Comparison of ENCODE assay signal across 8 cellular contexts in genomic region chr12:95943231-95943842, GRCh38. TPM values are rescaled to one million over a fixed set of nuclear protein-coding genes. Genes with fewer than 3 reads are reported as not detected.
A peak's percentile ranks its signal among the peaks of the same experiment; 100 is the strongest.
DNase-seq lines count a peak whose midpoint lies in the region; ATAC-seq and TF ChIP-seq lines count a peak whose summit lies in the region.

AMDHD1 (plus strand) TSS chr12:95943331; CDS start chr12:95943399, 68 bp downstream.

- no peaks in the 10 kb centered on the region for H3K9me3 Mint-ChIP-seq in stimulated activated naive B cell treated with anti-CD40 and anti-IgM and Interleukin-4, amounts not matched to agents 10 μg/mL and 1 μg/mL and 100 μg/mL, for 72 hours

- peaks cover 3 to 6% of the 10 kb centered on the region in 2 donors for H3K4me1 Mint-ChIP-seq in stimulated activated naive B cell treated with anti-CD40 and anti-IgM and Interleukin-4, amounts not matched to agents 10 μg/mL and 1 μg/mL and 100 μg/mL, for 72 hours

- peak within 1 kb of the TSS; percentile 94 for H3K27ac Mint-ChIP-seq in stimulated activated naive B cell treated with anti-CD40 and anti-IgM and Interleukin-4, amounts not matched to agents 10 μg/mL and 1 μg/mL and 100 μg/mL, for 72 hours

- H3K9ac ChIP-seq in mucosa of stomach (ENCODE audit: low read length), result peak within 1 kb of the TSS; percentile 75

- peak within 1 kb of the TSS; percentile 83 for H3K4me3 ChIP-seq in epithelial cell of esophagus (ENCODE audit: low read length)
- H3K4me3 ChIP-seq in mucosa of stomach (ENCODE audit: low read length), result peak within 1 kb of the TSS; percentile 50

- H3K4me1 ChIP-seq in mucosa of stomach (ENCODE audit: control insufficient read depth, insufficient read depth, low read length), result peaks cover 9% of the 10 kb centered on the region

- ATAC-seq in GM18508 (IDR thresholded peaks at IDR 0.05; ENCODE audit: insufficient read depth, unreplicated experiment) (peak; percentile 33), HG02981 (IDR thresholded peaks at IDR 0.05; ENCODE audit: unreplicated experiment) (peak; percentile 58)
- peak; percentile 71 to 72 for ATAC-seq in stimulated activated naive B cell treated with anti-CD40 and anti-IgM and Interleukin-4, amounts not matched to agents 10 μg/mL and 1 μg/mL and 100 μg/mL, for 72 hours (replicated peaks)

- peak within 1 kb of the TSS; percentile 91 to 92 for H3K4me3 Mint-ChIP-seq in stimulated activated naive B cell treated with anti-CD40 and anti-IgM and Interleukin-4, amounts not matched to agents 10 μg/mL and 1 μg/mL and 100 μg/mL, for 72 hours

- H3K27me3 ChIP-seq in mucosa of stomach (ENCODE audit: control insufficient read depth, insufficient read depth, low read length), result peaks cover 5% of the 10 kb centered on the region

- no peaks in the 10 kb centered on the region for H3K27me3 Mint-ChIP-seq in stimulated activated naive B cell treated with anti-CD40 and anti-IgM and Interleukin-4, amounts not matched to agents 10 μg/mL and 1 μg/mL and 100 μg/mL, for 72 hours

- TF ChIP-seq CTCF in epithelial cell of esophagus (IDR thresholded peaks at IDR 0.05; ENCODE audit: insufficient read depth, low read depth, low read length, missing control alignments), result peak; percentile 31

- no peaks in the 10 kb centered on the region for H3K9me3 ChIP-seq in mucosa of stomach (ENCODE audit: control insufficient read depth, low read length)

- DNase-seq in A172 (ENCODE audit: low spot score) (peak; percentile 18), NCI-H510A (lab: John Stamatoyannopoulos, UW) (peak; percentile 22), epithelial cell of esophagus (ENCODE audit: low read depth) (peak; percentile 59)
- peak; percentile 57 for DNase-seq in activated CD8-positive, alpha-beta memory T cell treated with anti-CD3 and anti-CD28 coated beads, Interleukin-2, amount 50 U/mL, for 4 hours
- DNase-seq in stimulated activated naive B cell treated with anti-CD40 and anti-IgM and Interleukin-4, amounts not matched to agents 10 μg/mL and 1 μg/mL and 100 μg/mL, for 72 hours, result peak; percentile 46

- no peaks in the 10 kb centered on the region for H3K36me3 Mint-ChIP-seq in stimulated activated naive B cell treated with anti-CD40 and anti-IgM and Interleukin-4, amounts not matched to agents 10 μg/mL and 1 μg/mL and 100 μg/mL, for 72 hours

- H3K36me3 ChIP-seq in mucosa of stomach (ENCODE audit: control insufficient read depth, insufficient read depth, low read length), result no peaks in the 10 kb centered on the region

RNA-seq across cellular contexts. Expression of gene AMDHD1, which starts in this region (rescaled TPM):
- 0.65 and 0.79 TPM in 2 replicates for total RNA-seq in A172 (2014; rRNA removed; shearing (Covaris generic))

Comparison
In these comparisons a context has a peak if more than half of its experiments do, and no peak if none do; other contexts are left out.
1. Peak in every context shown above with its lines: DNase-seq, ATAC-seq and H3K4me3 ChIP-seq.
2. Peak in DNase-seq in A172; RNA of the gene not detected or under 1 TPM.